8 cellular contexts compared by ENCODE assay signal in the genomic region with DNA sequence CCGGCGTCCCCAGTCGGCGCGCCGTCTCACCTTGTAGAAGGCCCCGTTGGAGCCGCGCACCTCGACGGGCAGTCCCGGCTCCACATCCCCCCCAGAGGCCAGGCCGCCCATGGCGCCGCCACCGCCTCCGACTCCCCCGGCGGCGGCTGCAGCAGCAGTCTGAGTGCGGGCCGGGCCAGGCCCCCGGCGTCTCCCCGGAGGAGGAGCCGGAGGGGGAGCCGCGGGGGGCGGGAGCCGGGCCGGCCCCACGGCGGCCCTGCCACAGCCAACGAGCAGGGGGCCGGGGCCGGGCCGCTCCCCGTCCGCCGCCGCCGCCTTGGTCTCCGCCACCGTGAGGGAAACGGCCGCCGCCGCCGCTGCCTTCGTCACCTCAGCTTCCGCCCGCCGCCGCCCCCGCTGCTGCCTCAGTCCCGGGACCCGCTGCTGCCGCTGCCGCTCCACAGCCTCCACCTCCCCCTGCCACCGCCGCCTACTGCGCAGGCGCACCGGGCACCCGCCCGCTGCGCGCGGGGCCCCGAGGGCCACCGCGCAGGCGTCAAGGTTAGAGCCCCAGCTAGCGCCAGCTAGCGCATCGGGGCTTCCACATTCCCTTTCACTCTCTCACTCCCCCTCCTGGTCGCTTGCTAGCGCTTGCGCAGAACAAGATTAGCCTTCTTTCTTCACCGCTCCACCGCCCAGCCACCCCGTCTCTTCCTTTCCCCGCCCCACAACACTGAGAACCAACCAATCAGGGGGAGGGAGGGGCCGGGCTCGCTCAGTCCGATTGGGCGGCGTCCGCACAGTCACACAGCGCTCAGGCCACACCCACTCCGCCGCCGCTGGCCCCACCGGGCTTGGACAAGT. TPM values are rescaled to one million over a fixed set of nuclear protein-coding genes. Genes with fewer than 3 reads are reported as not detected.
DNase-seq lines count a peak whose midpoint lies in the region; ATAC-seq, FAIRE-seq and TF ChIP-seq lines count a peak whose summit lies in the region.

Gene FXR2 (minus strand): TSS at position 476 of the 843 bp plus-strand sequence. CDS start 365 bp downstream, at position 111.

- FAIRE-seq in urothelium cell line (lab: Jason Lieb, UNC) = no peak

- DNase-seq in NCI-H187 treated with DMSO at 0.1 percent for 48 hours (lab: John Stamatoyannopoulos, UW) (peak; percentile 89), anterior cingulate cortex (lab: John Stamatoyannopoulos, UW) (peak; percentile 91 to 100 (median 99)), left ventricle myocardium superior (peak; percentile 100), psoas muscle (peak; percentile 100), urothelium cell line (ENCODE audit: low spot score) (peak; percentile 97)

- WGBS in psoas muscle, 3 donors = 0 to 1% (median 0%) methylated on average over 57 to 94 of the region's 94 CpGs

- no peaks in the 10 kb centered on the region for H3K27me3 ChIP-seq in psoas muscle (ENCODE audit: insufficient read depth in 3 of 3, low read length in 2 of 3)

- H3K27ac ChIP-seq in psoas muscle = peak within 1 kb of the TSS; percentile 95

- peak; percentile 59 for ATAC-seq in GM18499 (IDR thresholded peaks at IDR 0.05; ENCODE audit: insufficient read depth, unreplicated experiment)
- ATAC-seq in HG02943 (IDR thresholded peaks at IDR 0.05; ENCODE audit: low read depth, unreplicated experiment) = peak; percentile 77
- peak; percentile 96 for ATAC-seq in left ventricle myocardium superior
- peak; percentile 94 to 97 (median 96) for ATAC-seq in psoas muscle

- peaks cover 33% of the 10 kb centered on the region for H3K4me1 ChIP-seq in psoas muscle

- peaks cover 0 to 15% of the 10 kb centered on the region in 2 donors for H3K36me3 ChIP-seq in psoas muscle (ENCODE audit: insufficient read depth in 1 of 2, low read depth in 1 of 2)

- H3K4me3 ChIP-seq in psoas muscle = peak within 1 kb of the TSS; percentile 94

- TF ChIP-seq CTCF in psoas muscle (IDR thresholded peaks at IDR 0.05) = peak; percentile 45

- intact Hi-C loops in T-helper 2 cell treated with Interferon-gamma antibody and Interleukin-4, amounts not matched to agents 100 ng/mL and 5 ng/mL, for 36 hours (cut with micrococcal nuclease) = loop anchor here (1.0 to 10.0 kb wide), 5 partner anchors 32 to 220 kb away; partner anchors contain the start of genes KDM6B, MPDU1, POLR2A and WRAP53
- intact Hi-C loops in left ventricle myocardium superior (cut with micrococcal nuclease) (no loop called here), psoas muscle (cut with DNase I) (loop anchor here in 1 of 2 donors (1.0 kb wide), 1 partner anchor 35 kb away; the partner anchor contains the start of gene CD68)

- H3K9me3 ChIP-seq in psoas muscle = no peaks in the 10 kb centered on the region

RNA-seq across cellular contexts. Expression of gene FXR2, which starts in this region (rescaled TPM):
- total RNA-seq in T-helper 2 cell treated with Interferon-gamma antibody and Interleukin-4, amounts not matched to agents 100 ng/mL and 5 ng/mL, for 36 hours = 30.3 and 31.7 TPM in 2 replicates
- total RNA-seq in left ventricle myocardium superior = 103 TPM
- total RNA-seq in psoas muscle = 100 to 1,000 TPM; 105 to 120 (median 114) TPM
- 100 to 1,000 TPM in 1 of 3 donors, 10 to 100 TPM in 2; 88.2 to 164 (median 92.1) TPM for polyA plus RNA-seq in psoas muscle

Comparison
In these comparisons a context has a peak if more than half of its experiments do, and no peak if none do; other contexts are left out.
1. Peak in every context shown above with its lines: DNase-seq, ATAC-seq, H3K4me3 ChIP-seq and H3K27ac ChIP-seq.